15 cellular contexts compared by ENCODE assay signal in the genomic region with DNA sequence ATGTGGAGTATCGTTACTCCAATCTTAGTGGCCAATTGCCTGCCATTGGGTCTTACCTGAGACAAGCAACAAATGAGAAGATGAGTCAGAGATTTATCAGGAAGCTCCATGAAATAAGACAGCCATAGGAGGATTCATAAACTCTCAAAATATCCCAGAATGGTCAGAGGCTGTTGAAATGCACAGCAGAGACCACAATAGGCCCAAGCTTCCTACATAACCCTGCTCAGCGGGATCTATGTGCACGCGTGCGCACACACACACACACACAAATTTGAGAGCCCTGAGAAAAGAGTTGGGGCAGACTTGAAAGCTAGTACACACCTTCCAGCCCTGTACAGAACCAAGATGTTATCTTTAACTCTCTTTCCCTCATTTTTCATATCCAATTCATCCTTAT. TPM values are rescaled to one million over a fixed set of nuclear protein-coding genes. Genes with fewer than 3 reads are reported as not detected.
DNase-seq lines count a peak whose midpoint lies in the region; ATAC-seq and TF ChIP-seq lines count a peak whose summit lies in the region.
"Had no signal": no experiment of that assay in that cellular context is flagged by ENCODE, and none has a peak within 500 bp of the region (broad histone marks: within the 10 kb centered on the region; RNA-seq: fewer than 3 reads in every experiment).

No MANE protein-coding gene starts in this region.

- peaks cover 7% of the 10 kb centered on the region for H3K36me3 ChIP-seq in OCI-LY3 (replicated peaks; ENCODE audit: low read depth, low read length)
- H3K36me3 ChIP-seq: suprapubic skin had no signal

- H3K27ac Mint-ChIP-seq in activated CD8-positive, alpha-beta memory T cell treated with anti-CD3 and anti-CD28 coated beads, Interleukin-2, amount 10 ng/mL, durations not matched to agents 7 days and 5 days, result peak overlapping the region; percentile 17
- H3K27ac Mint-ChIP-seq in dendritic cell treated with granulocyte-macrophage colony-stimulating factor and Interleukin-4, amounts not matched to agents 40 ng/mL and 50 ng/mL, for 4 days, result peak overlapping the region; percentile 30
- peak overlapping the region; percentile 72 for H3K27ac Mint-ChIP-seq in stimulated activated memory B cell treated with anti-CD40 and anti-IgM and Interleukin-4, amounts not matched to agents 10 μg/mL and 1 μg/mL and 100 μg/mL, for 72 hours
- H3K27ac Mint-ChIP-seq: activated naive CD8-positive, alpha-beta T cell treated with anti-CD3 and anti-CD28 coated beads, Interleukin-2, amount 10 ng/mL, durations not matched to agents 7 days and 5 days had no signal

- peaks cover 93% of the 10 kb centered on the region for H4K20me1 ChIP-seq in OCI-LY3 (ENCODE audit: insufficient read depth, low read length)

- H2AFZ ChIP-seq in OCI-LY3 (ENCODE audit: low read depth, low read length), result no peak overlapping the region

- CTCF ChIA-PET in activated CD8-positive, alpha-beta memory T cell treated with anti-CD3 and anti-CD28 coated beads, Interleukin-2, amount 10 ng/mL, durations not matched to agents 7 days and 5 days (lab: Charles Lee), result interaction anchor here (0.6 to 1.6 kb wide), 3 partner anchors 9 to 1284 kb away, joined by 3 to 8 read pairs (median 3); no protein-coding TSS in a partner anchor

- intact Hi-C loops in dendritic cell treated with granulocyte-macrophage colony-stimulating factor and Interleukin-4, amounts not matched to agents 40 ng/mL and 50 ng/mL, for 4 days (cut with micrococcal nuclease), result no loop called here

- peak overlapping the region; percentile 55 for H3K27ac ChIP-seq in OCI-LY3 (ENCODE audit: low read length)
- H3K27ac ChIP-seq: suprapubic skin had no signal

- peaks cover 31% of the 10 kb centered on the region for H3K4me1 ChIP-seq in OCI-LY3 (ENCODE audit: low read length)

- TF ChIP-seq CTCF in OCI-LY3 (IDR thresholded peaks at IDR 0.05; ENCODE audit: low read depth, low read length), result no peak

- H3K79me2 ChIP-seq in OCI-LY3 (ENCODE audit: low read length), result peaks cover 100% of the 10 kb centered on the region

- H3K27me3 Mint-ChIP-seq in activated CD8-positive, alpha-beta memory T cell treated with anti-CD3 and anti-CD28 coated beads, Interleukin-2, amount 10 ng/mL, durations not matched to agents 7 days and 5 days, result no peaks in the 10 kb centered on the region
- H3K27me3 Mint-ChIP-seq in dendritic cell treated with granulocyte-macrophage colony-stimulating factor and Interleukin-4, amounts not matched to agents 40 ng/mL and 50 ng/mL, for 4 days, result no peaks in the 10 kb centered on the region
- no peaks in the 10 kb centered on the region for H3K27me3 Mint-ChIP-seq in stimulated activated memory B cell treated with anti-CD40 and anti-IgM and Interleukin-4, amounts not matched to agents 10 μg/mL and 1 μg/mL and 100 μg/mL, for 72 hours
- H3K27me3 Mint-ChIP-seq: activated naive CD8-positive, alpha-beta T cell treated with anti-CD3 and anti-CD28 coated beads, Interleukin-2, amount 10 ng/mL, durations not matched to agents 7 days and 5 days had no signal

- peaks cover 26% of the 10 kb centered on the region for H3K36me3 Mint-ChIP-seq in activated CD8-positive, alpha-beta memory T cell treated with anti-CD3 and anti-CD28 coated beads, Interleukin-2, amount 10 ng/mL, durations not matched to agents 7 days and 5 days
- peaks cover 7% of the 10 kb centered on the region for H3K36me3 Mint-ChIP-seq in dendritic cell treated with granulocyte-macrophage colony-stimulating factor and Interleukin-4, amounts not matched to agents 40 ng/mL and 50 ng/mL, for 4 days (ENCODE audit: low read depth)
- no peaks in the 10 kb centered on the region for H3K36me3 Mint-ChIP-seq in stimulated activated memory B cell treated with anti-CD40 and anti-IgM and Interleukin-4, amounts not matched to agents 10 μg/mL and 1 μg/mL and 100 μg/mL, for 72 hours

- H3K4me3 Mint-ChIP-seq in activated CD8-positive, alpha-beta memory T cell treated with anti-CD3 and anti-CD28 coated beads, Interleukin-2, amount 10 ng/mL, durations not matched to agents 7 days and 5 days, result no peak overlapping the region
- no peak overlapping the region for H3K4me3 Mint-ChIP-seq in dendritic cell treated with granulocyte-macrophage colony-stimulating factor and Interleukin-4, amounts not matched to agents 40 ng/mL and 50 ng/mL, for 4 days
- no peak overlapping the region for H3K4me3 Mint-ChIP-seq in stimulated activated memory B cell treated with anti-CD40 and anti-IgM and Interleukin-4, amounts not matched to agents 10 μg/mL and 1 μg/mL and 100 μg/mL, for 72 hours
- H3K4me3 Mint-ChIP-seq: activated naive CD8-positive, alpha-beta T cell treated with anti-CD3 and anti-CD28 coated beads, Interleukin-2, amount 10 ng/mL, durations not matched to agents 7 days and 5 days had no signal

- H3K4me1 Mint-ChIP-seq in activated CD8-positive, alpha-beta memory T cell treated with anti-CD3 and anti-CD28 coated beads, Interleukin-2, amount 10 ng/mL, durations not matched to agents 7 days and 5 days, result peaks cover 29% of the 10 kb centered on the region
- peaks cover 69% of the 10 kb centered on the region for H3K4me1 Mint-ChIP-seq in dendritic cell treated with granulocyte-macrophage colony-stimulating factor and Interleukin-4, amounts not matched to agents 40 ng/mL and 50 ng/mL, for 4 days (ENCODE audit: low read depth)
- H3K4me1 Mint-ChIP-seq in stimulated activated memory B cell treated with anti-CD40 and anti-IgM and Interleukin-4, amounts not matched to agents 10 μg/mL and 1 μg/mL and 100 μg/mL, for 72 hours, result peaks cover 59% of the 10 kb centered on the region

- no peak for ATAC-seq in activated CD8-positive, alpha-beta memory T cell treated with anti-CD3 and anti-CD28 coated beads, Interleukin-2, amount 10 ng/mL, durations not matched to agents 7 days and 5 days
- no peak for ATAC-seq in stimulated activated memory B cell treated with anti-CD40 and anti-IgM and Interleukin-4, amounts not matched to agents 10 μg/mL and 1 μg/mL and 100 μg/mL, for 72 hours
- ATAC-seq in GM19463 (IDR thresholded peaks at IDR 0.05; ENCODE audit: unreplicated experiment) (no peak), GM21526 (IDR thresholded peaks at IDR 0.05; ENCODE audit: low FRiP score, unreplicated experiment) (no peak)

- H3K27me3 ChIP-seq in OCI-LY3 (ENCODE audit: low read depth, low read length), result no peaks in the 10 kb centered on the region
- H3K27me3 ChIP-seq: suprapubic skin had no signal

- DNase-seq in activated CD8-positive, alpha-beta memory T cell treated with anti-CD3 and anti-CD28 coated beads, Interleukin-2, amount 10 ng/mL, durations not matched to agents 7 days and 5 days, result no peak
- no peak for DNase-seq in activated CD8-positive, alpha-beta memory T cell treated with anti-CD3 and anti-CD28 coated beads for 24 hours
- DNase-seq in effector CD8-positive, alpha-beta T cell (lab: John Stamatoyannopoulos, UW), result no peak
- DNase-seq: activated CD4-positive, alpha-beta T cell treated with anti-CD3 and anti-CD28 coated beads for 4 hours; activated naive CD8-positive, alpha-beta T cell treated with anti-CD3 and anti-CD28 coated beads, Interleukin-2, amount 10 ng/mL, durations not matched to agents 7 days and 5 days; effector CD4-positive, alpha-beta T cell; hippocampal formation; NCI-H510A had no signal

- peak overlapping the region; percentile 35 for H3K4me2 ChIP-seq in OCI-LY3 (ENCODE audit: low read length)

- H3K9me3 Mint-ChIP-seq in activated CD8-positive, alpha-beta memory T cell treated with anti-CD3 and anti-CD28 coated beads, Interleukin-2, amount 10 ng/mL, durations not matched to agents 7 days and 5 days (ENCODE audit: low read depth), result no peaks in the 10 kb centered on the region
- H3K9me3 Mint-ChIP-seq in dendritic cell treated with granulocyte-macrophage colony-stimulating factor and Interleukin-4, amounts not matched to agents 40 ng/mL and 50 ng/mL, for 4 days, result peaks cover 10% of the 10 kb centered on the region
- H3K9me3 Mint-ChIP-seq in stimulated activated memory B cell treated with anti-CD40 and anti-IgM and Interleukin-4, amounts not matched to agents 10 μg/mL and 1 μg/mL and 100 μg/mL, for 72 hours, result no peaks in the 10 kb centered on the region

- no peak overlapping the region for H3K9ac ChIP-seq in OCI-LY3 (ENCODE audit: low read length)

- H3K4me3 ChIP-seq in OCI-LY3 (ENCODE audit: low read length), result no peak overlapping the region
- H3K4me3 ChIP-seq: lung, suprapubic skin had no signal

- no peaks in the 10 kb centered on the region for H3K9me3 ChIP-seq in OCI-LY3 (ENCODE audit: insufficient read depth, low read length)
- H3K9me3 ChIP-seq: suprapubic skin had no signal

RNA-seq across cellular contexts. Expression of gene UIMC1, which starts 9.8 kb away (rescaled TPM):
- 10 to 100 TPM; 50.1 to 56.0 TPM for total RNA-seq in activated CD8-positive, alpha-beta memory T cell treated with anti-CD3 and anti-CD28 coated beads, Interleukin-2, amount 10 ng/mL, durations not matched to agents 7 days and 5 days

RNA-seq across cellular contexts. Expression of gene ZNF346, which starts 25.7 kb away (rescaled TPM):
- total RNA-seq in activated CD8-positive, alpha-beta memory T cell treated with anti-CD3 and anti-CD28 coated beads, Interleukin-2, amount 10 ng/mL, durations not matched to agents 7 days and 5 days, result 10 to 100 TPM; 28.8 to 31.2 TPM

Comparison
In these comparisons a context has a peak if more than half of its experiments do, and no peak if none do; other contexts are left out.
1. H3K27ac Mint-ChIP-seq: peak in every context shown above with its lines; median percentile 72 in stimulated activated memory B cell treated with anti-CD40 and anti-IgM and Interleukin-4, amounts not matched to agents 10 μg/mL and 1 μg/mL and 100 μg/mL, for 72 hours; 30 in dendritic cell treated with granulocyte-macrophage colony-stimulating factor and Interleukin-4, amounts not matched to agents 40 ng/mL and 50 ng/mL, for 4 days; 17 in activated CD8-positive, alpha-beta memory T cell treated with anti-CD3 and anti-CD28 coated beads, Interleukin-2, amount 10 ng/mL, durations not matched to agents 7 days and 5 days.